1 cellular context compared by ENCODE assay signal in genomic region chr9:117487555-117488175, GRCh38.
TF ChIP-seq lines count a peak whose summit lies in the region.

No MANE protein-coding gene starts in this region.

TF ChIP-seq in HepG2, 621 proteins besides CTCF, POLR2A, EP300 and RAD21 (continued from another document and continues in another):
- TF ChIP-seq ZNF512B (CRISPR knock-in tag; IDR thresholded peaks at IDR 0.05; ENCODE audit: borderline replicate concordance) = no peak
- TF ChIP-seq KDM6A (CRISPR knock-in tag; IDR thresholded peaks at IDR 0.05; ENCODE audit: low read depth) = 0 out of 2 replicates have a peak, but pooled peaks have one; percentile 27
- no peak for TF ChIP-seq NFATC3 (CRISPR knock-in tag; IDR thresholded peaks at IDR 0.05)
- no peak for TF ChIP-seq ZNF296 (CRISPR knock-in tag; conservative IDR thresholded peaks at IDR 0.05)
- TF ChIP-seq ZNF143 (CRISPR knock-in tag; IDR thresholded peaks at IDR 0.05) = peak; percentile 40; the same call in 1 of the 2 replicates
- TF ChIP-seq CEBPG (CRISPR knock-in tag; IDR thresholded peaks at IDR 0.05) = peak; percentile 28; the same call in 1 of the 2 replicates
- TF ChIP-seq ZMYM4 (CRISPR knock-in tag; IDR thresholded peaks at IDR 0.05) = peak; percentile 93
- no peak for TF ChIP-seq TIGD3 (CRISPR knock-in tag; IDR thresholded peaks at IDR 0.05; ENCODE audit: borderline replicate concordance)
- TF ChIP-seq NCOA5 (CRISPR knock-in tag; IDR thresholded peaks at IDR 0.05) = no peak
- TF ChIP-seq FOXC1 (CRISPR knock-in tag; IDR thresholded peaks at IDR 0.05; ENCODE audit: borderline replicate concordance) = peak; percentile 70; the same call in 1 of the 2 replicates
- TF ChIP-seq MED8 (CRISPR knock-in tag; IDR thresholded peaks at IDR 0.05; ENCODE audit: insufficient replicate concordance) = no peak
- TF ChIP-seq TEAD2 (CRISPR knock-in tag; IDR thresholded peaks at IDR 0.05) = no peak
- no peak for TF ChIP-seq MTF1 (CRISPR knock-in tag; IDR thresholded peaks at IDR 0.05)
- TF ChIP-seq TCF7L2 (IDR thresholded peaks at IDR 0.05; ENCODE audit: low read depth, low read length) = no peak
- no peak for TF ChIP-seq CAMTA2 (CRISPR knock-in tag; IDR thresholded peaks at IDR 0.05; ENCODE audit: borderline replicate concordance)
- TF ChIP-seq IKZF4 (CRISPR knock-in tag; IDR thresholded peaks at IDR 0.05; ENCODE audit: borderline replicate concordance, low read depth, not compliant biosample characterization) = no peak
- peak; percentile 32; the same call in 1 of the 2 replicates for TF ChIP-seq SP4 (CRISPR knock-in tag; IDR thresholded peaks at IDR 0.05)
- no peak for TF ChIP-seq GPN1 (CRISPR knock-in tag; IDR thresholded peaks at IDR 0.05; ENCODE audit: borderline replicate concordance)
- TF ChIP-seq GABPB1 (CRISPR knock-in tag; IDR thresholded peaks at IDR 0.05) = peak; percentile 90
- no peak for TF ChIP-seq KDM5A (IDR thresholded peaks at IDR 0.05; ENCODE audit: borderline replicate concordance, low read length)
- TF ChIP-seq ZNF3 (CRISPR knock-in tag; IDR thresholded peaks at IDR 0.05) = no peak
- TF ChIP-seq ZNF276 (CRISPR knock-in tag; IDR thresholded peaks at IDR 0.05; ENCODE audit: low read depth) = peak; percentile 83
- no peak for TF ChIP-seq KDM4B (CRISPR knock-in tag; IDR thresholded peaks at IDR 0.05)
- 0 out of 2 replicates have a peak, but pooled peaks have one; percentile 67 for TF ChIP-seq ZNF431 (CRISPR knock-in tag; IDR thresholded peaks at IDR 0.05; ENCODE audit: borderline replicate concordance, low read depth)
- TF ChIP-seq MLX (CRISPR knock-in tag; IDR thresholded peaks at IDR 0.05) = no peak
- TF ChIP-seq YEATS4 (CRISPR knock-in tag; IDR thresholded peaks at IDR 0.05; ENCODE audit: borderline replicate concordance) = peak; percentile 29; the same call in 1 of the 2 replicates
- no peak for TF ChIP-seq ZNF747 (CRISPR knock-in tag; IDR thresholded peaks at IDR 0.05; ENCODE audit: borderline replicate concordance)
- no peak for TF ChIP-seq ZFP82 (CRISPR knock-in tag; IDR thresholded peaks at IDR 0.05; ENCODE audit: borderline replicate concordance)
- TF ChIP-seq E2F5 (CRISPR knock-in tag; conservative IDR thresholded peaks at IDR 0.05) = no peak
- no peak for TF ChIP-seq BCL6 (CRISPR knock-in tag; IDR thresholded peaks at IDR 0.05)
- no peak for TF ChIP-seq ARNT (IDR thresholded peaks at IDR 0.05)
- 0 out of 2 replicates have a peak, but pooled peaks have one; percentile 56 for TF ChIP-seq ZNF275 (CRISPR knock-in tag; IDR thresholded peaks at IDR 0.05; ENCODE audit: borderline replicate concordance)
- no peak for TF ChIP-seq DPF2 (CRISPR knock-in tag; IDR thresholded peaks at IDR 0.05; ENCODE audit: borderline replicate concordance, low read depth)
- TF ChIP-seq HHEX (CRISPR knock-in tag; IDR thresholded peaks at IDR 0.05) = no peak
- peak; percentile 57; the same call in 1 of the 2 replicates for TF ChIP-seq PITX1 (CRISPR knock-in tag; IDR thresholded peaks at IDR 0.05)
- TF ChIP-seq ZNF224 (CRISPR knock-in tag; IDR thresholded peaks at IDR 0.05) = no peak
- TF ChIP-seq ZFP36L2 (CRISPR knock-in tag; IDR thresholded peaks at IDR 0.05) = no peak
- no peak for TF ChIP-seq ZNF576 (CRISPR knock-in tag; IDR thresholded peaks at IDR 0.05)
- peak; percentile 78 for TF ChIP-seq ZNF644 (CRISPR knock-in tag; IDR thresholded peaks at IDR 0.05; ENCODE audit: low read depth)
- no peak for TF ChIP-seq CREB3 (CRISPR knock-in tag; IDR thresholded peaks at IDR 0.05)
- no peak for TF ChIP-seq ZBTB1 (CRISPR knock-in tag; IDR thresholded peaks at IDR 0.05; ENCODE audit: borderline replicate concordance)
- TF ChIP-seq FOXA3 (CRISPR knock-in tag; IDR thresholded peaks at IDR 0.05) = peak; percentile 52; the same call in 1 of the 2 replicates
- TF ChIP-seq SIN3A (IDR thresholded peaks at IDR 0.05; ENCODE audit: borderline replicate concordance, low read depth, low read length) = no peak
- TF ChIP-seq ZNF687 (CRISPR knock-in tag; IDR thresholded peaks at IDR 0.05) = peak; percentile 76
- TF ChIP-seq ZFYVE20 (CRISPR knock-in tag; IDR thresholded peaks at IDR 0.05; ENCODE audit: borderline replicate concordance, low read depth) = no peak
- TF ChIP-seq CHCHD3 (CRISPR knock-in tag; IDR thresholded peaks at IDR 0.05) = no peak
- peak; percentile 37; the same call in 1 of the 2 replicates for TF ChIP-seq MEF2D (CRISPR knock-in tag; IDR thresholded peaks at IDR 0.05)
- TF ChIP-seq CBX2 (IDR thresholded peaks at IDR 0.05; ENCODE audit: low read depth, low read length) = no peak
- no peak for TF ChIP-seq CBX2 (CRISPR knock-in tag; IDR thresholded peaks at IDR 0.05; ENCODE audit: low read depth)
